ENCODE assay signal across 1 cellular context in genomic region chr18:832085-832681, GRCh38.
TF ChIP-seq lines count a peak whose summit lies in the region.

No MANE protein-coding gene starts in this region.

TF ChIP-seq in HepG2, 621 proteins besides CTCF, POLR2A, EP300 and RAD21 (continued from another document and continues in another):
- no peak for TF ChIP-seq NR0B2 (CRISPR knock-in tag; IDR thresholded peaks at IDR 0.05)
- no peak for TF ChIP-seq ZNF207 (IDR thresholded peaks at IDR 0.05; ENCODE audit: borderline replicate concordance)
- peak; percentile 72 for TF ChIP-seq GABPB1 (CRISPR knock-in tag; IDR thresholded peaks at IDR 0.05)
- peak; percentile 58; the same call in 1 of the 2 replicates for TF ChIP-seq ZNF609 (CRISPR knock-in tag; IDR thresholded peaks at IDR 0.05; ENCODE audit: borderline replicate concordance)
- peak; percentile 93 for TF ChIP-seq POGZ (CRISPR knock-in tag; IDR thresholded peaks at IDR 0.05)
- TF ChIP-seq ZSCAN25 (CRISPR knock-in tag; IDR thresholded peaks at IDR 0.05) = no peak
- no peak for TF ChIP-seq KLF11 (CRISPR knock-in tag; IDR thresholded peaks at IDR 0.05)
- TF ChIP-seq NFIC (IDR thresholded peaks at IDR 0.05; ENCODE audit: low read length) = no peak
- TF ChIP-seq ZNF672 (CRISPR knock-in tag; IDR thresholded peaks at IDR 0.05) = no peak
- TF ChIP-seq REST (IDR thresholded peaks at IDR 0.05; ENCODE audit: borderline replicate concordance in 1 of 2, low read depth in 1 of 2, low read length in 2 of 2) = no peak
- TF ChIP-seq IRX3 (CRISPR knock-in tag; IDR thresholded peaks at IDR 0.05; ENCODE audit: borderline replicate concordance, low read depth) = no peak
- TF ChIP-seq SMAD9 (CRISPR knock-in tag; IDR thresholded peaks at IDR 0.05) = no peak
- 0 out of 2 replicates have a peak, but pooled peaks have one; percentile 34 for TF ChIP-seq KLF15 (CRISPR knock-in tag; IDR thresholded peaks at IDR 0.05; ENCODE audit: borderline replicate concordance)
- TF ChIP-seq STAG1 (CRISPR knock-in tag; IDR thresholded peaks at IDR 0.05) = peak; percentile 75
- TF ChIP-seq SRY (CRISPR knock-in tag; IDR thresholded peaks at IDR 0.05) = no peak
- no peak for TF ChIP-seq MYNN (CRISPR knock-in tag; IDR thresholded peaks at IDR 0.05; ENCODE audit: low read depth)
- TF ChIP-seq ZNF460 (CRISPR knock-in tag; IDR thresholded peaks at IDR 0.05; ENCODE audit: borderline replicate concordance) = no peak
- no peak for TF ChIP-seq RNF219 (CRISPR knock-in tag; IDR thresholded peaks at IDR 0.05)
- no peak for TF ChIP-seq ZNF256 (CRISPR knock-in tag; conservative IDR thresholded peaks at IDR 0.05)
- TF ChIP-seq SRSF9 (IDR thresholded peaks at IDR 0.05; ENCODE audit: borderline replicate concordance, insufficient read depth, low read depth, low read length, poor library complexity, severe bottlenecking) = no peak
- peak; percentile 50; the same call in 1 of the 2 replicates for TF ChIP-seq HOXA5 (CRISPR knock-in tag; IDR thresholded peaks at IDR 0.05)
- peak; percentile 73 for TF ChIP-seq SMC3 (IDR thresholded peaks at IDR 0.05; ENCODE audit: low read length)
- TF ChIP-seq SUZ12 (IDR thresholded peaks at IDR 0.05; ENCODE audit: low read depth, low read length) = no peak
- TF ChIP-seq CSRNP2 (CRISPR knock-in tag; conservative IDR thresholded peaks at IDR 0.05; ENCODE audit: low read depth) = no peak
- peak; percentile 57; the same call in 1 of the 2 replicates for TF ChIP-seq NFKB2 (CRISPR knock-in tag; IDR thresholded peaks at IDR 0.05; ENCODE audit: borderline replicate concordance)
- no peak; the same call in 1 of the 2 replicates for TF ChIP-seq GMEB1 (CRISPR knock-in tag; IDR thresholded peaks at IDR 0.05; ENCODE audit: borderline replicate concordance)
- no peak for TF ChIP-seq ZNF513 (CRISPR knock-in tag; conservative IDR thresholded peaks at IDR 0.05)
- TF ChIP-seq ZSCAN5A (CRISPR knock-in tag; IDR thresholded peaks at IDR 0.05; ENCODE audit: borderline replicate concordance) = no peak
- no peak for TF ChIP-seq ZNF646 (CRISPR knock-in tag; IDR thresholded peaks at IDR 0.05)
